ENCODE assay signal across 19 cellular contexts in the genomic region with DNA sequence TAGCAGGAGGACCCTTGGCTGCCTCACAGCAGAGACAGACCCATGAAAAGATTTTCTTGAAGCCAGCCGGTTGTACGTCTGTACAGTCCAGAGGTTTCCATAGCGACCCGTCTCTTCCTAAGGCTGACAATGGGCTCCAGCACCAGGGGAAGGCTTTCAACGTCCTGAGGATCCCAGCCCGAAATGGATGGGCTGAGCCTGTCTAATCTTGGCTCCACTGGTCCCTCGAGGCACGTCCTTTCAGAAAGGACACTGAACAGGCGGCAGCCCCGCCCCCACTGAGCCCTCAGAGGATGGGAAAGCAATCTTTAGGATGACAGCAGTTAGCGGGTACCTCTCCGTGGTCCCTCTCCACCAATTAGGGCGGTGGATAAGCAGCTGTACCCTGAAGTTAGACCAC. TPM values are rescaled to one million over a fixed set of nuclear protein-coding genes. Genes with fewer than 3 reads are reported as not detected.
A peak's percentile ranks its signal among the peaks of the same experiment; 100 is the strongest.
DNase-seq lines count a peak whose midpoint lies in the region; ATAC-seq and TF ChIP-seq lines count a peak whose summit lies in the region.
"Had no signal": no experiment of that assay in that cellular context is flagged by ENCODE, and none has a peak within 500 bp of the region (broad histone marks: within the 10 kb centered on the region; RNA-seq: fewer than 3 reads in every experiment).

No MANE protein-coding gene starts in this region.

- peak overlapping the region; percentile 42 for H3K4me3 Mint-ChIP-seq in type B pancreatic cell
- H3K4me3 Mint-ChIP-seq: activated CD4-positive, alpha-beta T cell treated with anti-CD3 and anti-CD28 coated beads, Interleukin-2, amount 10 ng/mL, durations not matched to agents 24 days and 14 days; activated T-cell treated with anti-CD3 and anti-CD28 coated beads, Interleukin-2, amount 50 U/mL, for 4 hours; CD14-positive monocyte had no signal

- H3K27ac Mint-ChIP-seq in type B pancreatic cell: no peak overlapping the region
- H3K27ac Mint-ChIP-seq: activated CD4-positive, alpha-beta T cell treated with anti-CD3 and anti-CD28 coated beads, Interleukin-2, amount 10 ng/mL, durations not matched to agents 24 days and 14 days; CD14-positive monocyte had no signal

- no peaks in the 10 kb centered on the region for H3K9me3 Mint-ChIP-seq in type B pancreatic cell
- H3K9me3 Mint-ChIP-seq: activated CD4-positive, alpha-beta T cell treated with anti-CD3 and anti-CD28 coated beads, Interleukin-2, amount 10 ng/mL, durations not matched to agents 24 days and 14 days; activated T-cell treated with anti-CD3 and anti-CD28 coated beads, Interleukin-2, amount 50 U/mL, for 4 hours; CD14-positive monocyte had no signal

- intact Hi-C loops in Right ventricle myocardium inferior (cut with DNase I) (no loop called here), cardiac septum (cut with DNase I) (no loop called here), left ventricle myocardium superior (cut with micrococcal nuclease) (no loop called here)

- H3K4me1 Mint-ChIP-seq in type B pancreatic cell (ENCODE audit: unreplicated experiment): peaks cover 44% of the 10 kb centered on the region
- H3K4me1 Mint-ChIP-seq: activated CD4-positive, alpha-beta T cell treated with anti-CD3 and anti-CD28 coated beads, Interleukin-2, amount 10 ng/mL, durations not matched to agents 24 days and 14 days had no signal

- DNase-seq in Right ventricle myocardium inferior (ENCODE audit: missing footprints): peak; percentile 67
- DNase-seq in cardiac septum (ENCODE audit: low spot score): no peak
- peak; percentile 69 to 85 for DNase-seq in NCI-H524 (lab: John Stamatoyannopoulos, UW)
- peak; percentile 68 for DNase-seq in left ventricle myocardium superior
- DNase-seq in type B pancreatic cell (ENCODE audit: extremely low spot score, unreplicated experiment): no peak
- no peak for DNase-seq in iPS-NIHi11 (ENCODE audit: low spot score)
- no peak for DNase-seq in T1000 (lab: John Stamatoyannopoulos, UW)
- DNase-seq: activated CD4-positive, alpha-beta T cell treated with anti-CD3 and anti-CD28 coated beads, Interleukin-2, amount 10 ng/mL, durations not matched to agents 24 days and 14 days; activated naive CD4-positive, alpha-beta T cell; activated T-cell treated with anti-CD3 and anti-CD28 coated beads, Interleukin-2, amount 50 U/mL, for 4 hours; body of pancreas; kidney; Peyer's patch; stimulated activated CD4-positive, alpha-beta T cell treated with anti-CD3 and anti-CD28 coated beads, Interleukin-15, amount 100 ng/mL, for 24 hours; stimulated activated naive CD4-positive, alpha-beta T cell; SW 1271; T-helper 9 cell; testis had no signal

- TF ChIP-seq CTCF in type B pancreatic cell (conservative IDR thresholded peaks at IDR 0.05): no peak

- H3K36me3 Mint-ChIP-seq in type B pancreatic cell: no peaks in the 10 kb centered on the region
- H3K36me3 Mint-ChIP-seq: CD14-positive monocyte had no signal

- ATAC-seq in Right ventricle myocardium inferior (peak; percentile 69), left ventricle myocardium superior (peak; percentile 64)
- ATAC-seq: activated T-cell treated with anti-CD3 and anti-CD28 coated beads, Interleukin-2, amount 50 U/mL, for 4 hours; body of pancreas had no signal

- H3K27me3 Mint-ChIP-seq in type B pancreatic cell: peaks cover 23% of the 10 kb centered on the region

RNA-seq across cellular contexts. Expression of a gene that starts 27.2 kb away (rescaled TPM):
- total RNA-seq in Right ventricle myocardium inferior (9.5 TPM), cardiac septum (3.5 TPM), left ventricle myocardium superior (9.4 TPM), type B pancreatic cell (ENCODE audit: low replicate concordance) (0.21 and 0.24 TPM in 2 replicates)
- total RNA-seq: activated CD4-positive, alpha-beta T cell treated with anti-CD3 and anti-CD28 coated beads, Interleukin-2, amount 10 ng/mL, durations not matched to agents 24 days and 14 days had no signal

RNA-seq across cellular contexts. Expression of a gene that starts 49.3 kb away (rescaled TPM):
- total RNA-seq in Right ventricle myocardium inferior: 17,829 TPM
- 7,641 TPM for total RNA-seq in cardiac septum
- 17,299 TPM for total RNA-seq in left ventricle myocardium superior
- 0.36 and 0.48 TPM in 2 replicates for total RNA-seq in type B pancreatic cell (ENCODE audit: low replicate concordance)
- total RNA-seq: kidney had no signal

Comparison
In these comparisons a context has a peak if more than half of its experiments do, and no peak if none do; other contexts are left out.
1. DNase-seq: peak in Right ventricle myocardium inferior (single experiment), NCI-H524 (2 of 2) and left ventricle myocardium superior (single experiment); none in cardiac septum (single experiment), type B pancreatic cell (single experiment), iPS-NIHi11 (single experiment) and T1000 (single experiment).
2. RNA of a gene that starts 49.3 kb away (total RNA-seq): 17,829 TPM in Right ventricle myocardium inferior (single experiment), 17,299 TPM in left ventricle myocardium superior (single experiment) and 7,641 TPM in cardiac septum (single experiment); 0.36 to 0.48 TPM in type B pancreatic cell; every median in the first group is over 1,000 times any median in the second.